Comparison of ENCODE assay signal across 16 cellular contexts in the genomic region with DNA sequence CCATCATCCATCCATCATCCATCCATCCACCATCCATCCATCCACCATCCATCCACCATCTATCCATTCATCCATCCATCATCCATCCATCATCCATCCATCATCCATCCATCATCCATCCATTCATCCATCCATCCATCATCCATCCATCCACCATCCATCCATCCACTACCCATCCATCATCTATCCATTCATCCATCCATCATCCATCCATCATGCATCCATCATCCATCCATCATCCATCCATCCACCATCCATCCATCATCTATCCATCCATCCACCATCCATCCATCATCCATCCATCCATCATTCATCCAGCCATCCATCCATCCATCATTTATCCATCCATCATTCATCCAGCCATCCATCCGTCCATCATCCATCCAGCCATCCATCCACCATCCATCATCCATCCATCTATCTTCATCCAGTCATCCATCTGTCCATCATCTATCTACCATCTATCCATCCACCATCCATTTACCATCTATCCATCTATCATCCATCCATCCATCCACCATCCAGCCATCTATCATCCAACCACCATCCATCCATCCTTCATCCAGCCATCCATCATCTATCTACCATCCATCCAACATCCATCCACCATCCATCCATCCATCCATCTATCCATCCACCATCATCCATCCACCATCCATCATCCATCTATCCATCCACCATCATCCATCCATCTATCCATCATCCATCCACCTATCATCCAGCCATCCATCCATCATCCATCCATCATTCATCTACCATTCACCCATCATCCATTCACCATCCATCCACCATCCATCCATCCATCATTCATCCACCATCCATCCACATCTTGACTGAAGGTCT.
DNase-seq lines count a peak whose midpoint lies in the region; FAIRE-seq and TF ChIP-seq lines count a peak whose summit lies in the region.
"Had no signal": no experiment of that assay in that cellular context is flagged by ENCODE, and none has a peak within 500 bp of the region (broad histone marks: within the 10 kb centered on the region; RNA-seq: fewer than 3 reads in every experiment).

No MANE protein-coding gene starts in this region.

- DNase-seq in HTR-8/SVneo (ENCODE audit: insufficient read length, low spot score) (no peak), bronchial epithelial cell (ENCODE audit: low read depth) (no peak), GM10248 (ENCODE audit: extremely low spot score) (no peak), NCI-H82 treated with DMSO at 0.1 percent for 48 hours (lab: John Stamatoyannopoulos, UW; ENCODE audit: unreplicated experiment) (no peak)
- DNase-seq in central memory CD4-positive, alpha-beta T cell: no peak
- DNase-seq: Caco-2; CD8-positive, alpha-beta T cell; DND-41; GDM1; GM23248; H7; HFFc6 had no signal

- TF ChIP-seq CTCF in bronchial epithelial cell (IDR thresholded peaks at IDR 0.05; ENCODE audit: insufficient read depth, low read length, severe bottlenecking) (no peak), neural cell (IDR thresholded peaks at IDR 0.05; ENCODE audit: poor library complexity, severe bottlenecking) (no peak), GM10248 (IDR thresholded peaks at IDR 0.05; ENCODE audit: control extremely low read depth, extremely low read depth, low read depth, missing control alignments) (no peak)

- no peak for TF ChIP-seq RAD21 in neural cell (conservative IDR thresholded peaks at IDR 0.05)

- H3K79me2 ChIP-seq in neural cell (replicated peaks; ENCODE audit: insufficient read depth, low read length): no peaks in the 10 kb centered on the region

- H3K9ac ChIP-seq in neural cell (ENCODE audit: low read length): no peak overlapping the region
- H3K9ac ChIP-seq: GM23248, KMS-11 had no signal

- H3K9me3 ChIP-seq in neural cell (ENCODE audit: low read length): no peaks in the 10 kb centered on the region
- H3K9me3 ChIP-seq: Caco-2 had no signal

- TF ChIP-seq EP300 in neural cell (conservative IDR thresholded peaks at IDR 0.05; ENCODE audit: poor library complexity, severe bottlenecking): peak; percentile 42

- H3K4me2 ChIP-seq in neural cell (ENCODE audit: low read length): no peak overlapping the region
- H3K4me2 ChIP-seq: KMS-11 had no signal

- H3K9me2 ChIP-seq in neural cell (ENCODE audit: insufficient read depth, low read length): no peaks in the 10 kb centered on the region

- CTCF ChIA-PET in GM10248 (lab: Yijun Ruan, JAX): interaction anchor here (3.8 to 3.9 kb wide), 2 partner anchors 12 to 15 kb away, joined by 19 to 31 read pairs; no protein-coding TSS in a partner anchor

- H3K27me3 ChIP-seq in bronchial epithelial cell (ENCODE audit: control insufficient read depth, insufficient read depth, low read length) (no peaks in the 10 kb centered on the region), neural cell (ENCODE audit: insufficient read depth, low read depth, low read length) (no peaks in the 10 kb centered on the region)

- no peak overlapping the region for H3K27ac ChIP-seq in neural cell (ENCODE audit: low read length)
- H3K27ac ChIP-seq: GM23248, HL-60, KMS-11 had no signal

- H4K20me1 ChIP-seq in neural cell (ENCODE audit: insufficient read depth): no peaks in the 10 kb centered on the region

- H3K36me3 ChIP-seq in bronchial epithelial cell (ENCODE audit: control insufficient read depth, insufficient read depth, low read length): peaks cover 12% of the 10 kb centered on the region
- H3K36me3 ChIP-seq in neural cell (ENCODE audit: insufficient read depth, low read length): no peaks in the 10 kb centered on the region

- POLR2A ChIA-PET in GM10248 (lab: Yijun Ruan, JAX): no interaction called here

- H3K4me3 ChIP-seq in bronchial epithelial cell (ENCODE audit: low read depth, low read length): no peak overlapping the region
- H3K4me3 ChIP-seq in neural cell (ENCODE audit: low read length): no peak overlapping the region
- H3K4me3 ChIP-seq: GM23248 had no signal

- no peaks in the 10 kb centered on the region for H3F3A ChIP-seq in neural cell (ENCODE audit: insufficient read depth, low read length, poor library complexity, severe bottlenecking)

- no peak overlapping the region for H2AFZ ChIP-seq in neural cell (ENCODE audit: low read depth, low read length)
- H2AFZ ChIP-seq: GM23248 had no signal

- peak; percentile 94 for FAIRE-seq in HTR-8/SVneo (lab: Jason Lieb, UNC)
- peak; percentile 52 for FAIRE-seq in bronchial epithelial cell (lab: Jason Lieb, UNC)
- FAIRE-seq: GM18507 had no signal

TF ChIP-seq in neural cell, 6 proteins besides CTCF, POLR2A, EP300 and RAD21:
- no peak for TF ChIP-seq POLR2AphosphoS5 (IDR thresholded peaks at IDR 0.05)
- no peak for TF ChIP-seq REST (IDR thresholded peaks at IDR 0.05; ENCODE audit: borderline replicate concordance)
- TF ChIP-seq MXI1 (conservative IDR thresholded peaks at IDR 0.05; ENCODE audit: poor library complexity, severe bottlenecking): no peak
- TF ChIP-seq EZH2 (IDR thresholded peaks at IDR 0.05; ENCODE audit: borderline replicate concordance, insufficient read depth, low read length, poor library complexity, severe bottlenecking): no peak
- no peak for TF ChIP-seq TAF1 (IDR thresholded peaks at IDR 0.05; ENCODE audit: low read depth)
- TF ChIP-seq SMC3 (conservative IDR thresholded peaks at IDR 0.05; ENCODE audit: poor library complexity): no peak
TF ChIP-seq in neural cell: peak in this region for 0.
